In the genomic region with DNA sequence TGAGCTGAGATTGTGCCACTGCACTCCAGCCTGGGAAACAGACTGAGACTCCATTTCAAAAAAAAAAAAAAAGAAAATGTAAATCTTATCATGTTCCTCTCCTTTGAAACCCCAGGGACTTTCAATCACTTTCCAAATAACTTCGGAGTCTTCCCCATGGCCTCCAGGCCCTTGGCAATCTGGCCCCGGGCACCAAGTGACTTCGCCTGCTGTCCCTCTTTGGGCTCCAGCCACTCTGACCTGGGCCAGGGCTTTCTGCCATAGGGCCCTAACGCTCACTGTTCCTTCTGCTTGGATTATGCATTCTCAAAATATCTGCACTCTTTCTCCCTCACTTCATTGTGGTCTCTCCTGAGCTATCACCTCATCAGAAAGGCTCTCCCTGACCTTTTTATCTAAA, we compare ENCODE assay signal across 25 cellular contexts.
"Had no signal": no experiment of that assay in that cellular context is flagged by ENCODE, and none has a peak within 500 bp of the region (broad histone marks: within the 10 kb centered on the region; RNA-seq: fewer than 3 reads in every experiment).

No MANE protein-coding gene starts in this region.

- H3K4me1 ChIP-seq: stomach, suprapubic skin, testis, thyroid gland, tibial artery, tibial nerve, transverse colon, upper lobe of left lung, upper lobe of right lung, uterus, vagina had no signal

- H3K27me3 ChIP-seq: stomach, suprapubic skin, testis, thyroid gland, tibial artery, tibial nerve, transverse colon, upper lobe of left lung, upper lobe of right lung, uterus, vagina had no signal

- DNase-seq: stimulated activated CD4-positive, alpha-beta T cell treated with anti-CD3 and anti-CD28 coated beads, Interleukin-2, amount 100 ng/mL, for 48 hours; stimulated activated CD4-positive, alpha-beta T cell treated with anti-CD3 and anti-CD28 coated beads, Interleukin-4, amount 100 ng/mL, for 1 hour; stimulated activated CD4-positive, alpha-beta T cell treated with anti-CD3 and anti-CD28 coated beads, Interleukin-4, amount 100 ng/mL, for 24 hours; stimulated activated CD4-positive, alpha-beta T cell treated with anti-CD3 and anti-CD28 coated beads, Interleukin-4, amount 100 ng/mL, for 4 hours; stimulated activated CD8-positive, alpha-beta memory T cell treated with anti-CD3 and anti-CD28 coated beads, Interleukin-4, amount 100 ng/mL, for 48 hours; stimulated activated naive B cell treated with anti-CD40 and anti-IgM and Interleukin-4, amounts not matched to agents 10 μg/mL and 1 μg/mL and 100 μg/mL, for 72 hours; stimulated activated naive CD4-positive, alpha-beta T cell; stimulated activated naive CD4-positive, alpha-beta T cell treated with Interleukin-2 at 50 U/mL for 16 hours; stimulated activated naive CD8-positive, alpha-beta T cell treated with anti-CD3 and anti-CD28 coated beads, Interleukin-15, amount 100 ng/mL, for 72 hours; stimulated activated naive CD8-positive, alpha-beta T cell treated with anti-CD3 and anti-CD28 coated beads, Interleukin-15, Interleukin-2, amounts not matched to agents 100 U/mL and 50 U/mL, for 24 hours; stomach; substantia nigra; testis; thyroid gland; tibial artery; transverse colon; upper lobe of left lung; upper lobe of right lung; uterus had no signal

- H3K27ac ChIP-seq: stomach, suprapubic skin, testis, thoracic aorta, thyroid gland, tibial artery, tibial nerve, transverse colon, upper lobe of left lung, upper lobe of right lung, uterus, vagina had no signal

- H3K4me3 ChIP-seq: stomach, suprapubic skin, testis, thoracic aorta, thyroid gland, tibial artery, tibial nerve, transverse colon, upper lobe of left lung, upper lobe of right lung, uterus, vagina had no signal

- H3K9me3 ChIP-seq: testis, thoracic aorta, thyroid gland, transverse colon, upper lobe of right lung, uterus, vagina had no signal

- H3K36me3 ChIP-seq: stomach, suprapubic skin, thoracic aorta, thyroid gland, tibial artery, tibial nerve, transverse colon, upper lobe of left lung, upper lobe of right lung, uterus, vagina had no signal

- ATAC-seq: stimulated activated effector memory CD8-positive, alpha-beta T cell treated with anti-CD3 and anti-CD28 coated beads, Interleukin-12 subunit alpha, Interleukin-12 subunit beta, amount 100 ng/mL, for 72 hours; stimulated activated memory B cell treated with anti-CD40 and anti-IgM and Interleukin-4, amounts not matched to agents 10 μg/mL and 1 μg/mL and 100 μg/mL, for 72 hours; stimulated activated naive B cell treated with anti-CD40 and anti-IgM and Interleukin-4, amounts not matched to agents 10 μg/mL and 1 μg/mL and 100 μg/mL, for 72 hours; stimulated activated naive CD8-positive, alpha-beta T cell treated with anti-CD3 and anti-CD28 coated beads, Interleukin-15, amount 100 ng/mL, for 72 hours; stimulated activated naive CD8-positive, alpha-beta T cell treated with anti-CD3 and anti-CD28 coated beads, Interleukin-15, Interleukin-2, amounts not matched to agents 100 U/mL and 50 U/mL, for 24 hours had no signal
